In the genomic region with DNA sequence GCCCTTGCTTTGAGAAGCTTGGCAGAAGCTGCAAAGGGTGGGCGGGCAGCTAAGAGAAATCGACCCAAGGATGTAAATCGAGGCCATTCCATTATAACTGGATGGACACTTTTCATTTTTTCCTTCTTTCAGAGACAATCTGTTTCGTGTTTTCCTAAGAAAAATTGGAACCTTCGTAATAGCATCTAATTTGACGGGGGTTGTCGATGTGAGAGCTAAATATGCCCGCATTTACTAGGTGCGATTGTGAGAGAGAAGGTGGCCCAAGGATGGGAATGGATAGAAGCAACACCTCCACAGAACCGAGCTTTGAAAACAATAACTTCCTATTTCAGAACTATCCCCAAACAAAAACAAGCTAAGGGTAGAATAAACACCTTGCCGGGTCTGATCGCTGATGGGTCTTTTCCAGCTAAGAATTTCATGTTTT, we compare ENCODE assay signal across 9 cellular contexts. TPM values are rescaled to one million over a fixed set of nuclear protein-coding genes. Genes with fewer than 3 reads are reported as not detected.
DNase-seq lines count a peak whose midpoint lies in the region; ATAC-seq, FAIRE-seq and TF ChIP-seq lines count a peak whose summit lies in the region.
"Had no signal": no experiment of that assay in that cellular context is flagged by ENCODE, and none has a peak within 500 bp of the region (broad histone marks: within the 10 kb centered on the region; RNA-seq: fewer than 3 reads in every experiment).

No MANE protein-coding gene starts in this region.

- peaks cover 86% of the 10 kb centered on the region for H3K4me1 Mint-ChIP-seq in nephron progenitor cell

- no peak overlapping the region for H3K23ac ChIP-seq in H1 (ENCODE audit: insufficient read length)

- H3K27ac ChIP-seq in KMS-11: peak overlapping the region; percentile 94
- H3K27ac ChIP-seq in H1 (ENCODE audit: low read depth, low read length): no peak overlapping the region

- H3K79me2 ChIP-seq in KMS-11 (ENCODE audit: insufficient read depth, low read depth): no peaks in the 10 kb centered on the region; the same call in 1 of the 2 replicates
- no peaks in the 10 kb centered on the region for H3K79me2 ChIP-seq in H1 (ENCODE audit: control insufficient read depth in 1 of 2, insufficient read depth in 2 of 2, low read length in 2 of 2)

- peak overlapping the region; percentile 94 for H3K9ac ChIP-seq in KMS-11
- no peak overlapping the region for H3K9ac ChIP-seq in H1 (replicated peaks in 1 of 4; ENCODE audit: extremely low read depth in 1 of 4, low read depth in 3 of 4, low read length in 3 of 4)

- no peak overlapping the region for H2BK5ac ChIP-seq in H1 (ENCODE audit: low read depth, low read length)

- peak overlapping the region; percentile 96 for H3K27ac Mint-ChIP-seq in nephron progenitor cell

- no peak overlapping the region for H4K91ac ChIP-seq in H1 (replicated peaks; ENCODE audit: insufficient read length, low read length)

- no peak overlapping the region for H4K8ac ChIP-seq in H1 (ENCODE audit: extremely low read depth, insufficient read depth, low read length)

- no peak for ATAC-seq in HG03571 (IDR thresholded peaks at IDR 0.05; ENCODE audit: unreplicated experiment)

- H3K4me1 ChIP-seq in KMS-11 (ENCODE audit: low read depth, poor library complexity, severe bottlenecking) (peaks cover 45% of the 10 kb centered on the region), H1 (replicated peaks in 1 of 4; ENCODE audit: control insufficient read depth in 3 of 4, insufficient read depth in 4 of 4, low read length in 3 of 4) (peaks cover 0 to 4% (median 2%) of the 10 kb centered on the region in 4 experiments; a peak in 4 of 7 replicates)

- H3K56ac ChIP-seq in H1 (replicated peaks; ENCODE audit: insufficient read length, low read depth, low read length): no peak overlapping the region

- CTCF ChIA-PET in AG04449 (lab: Yijun Ruan, JAX): interaction anchor here (0.8 to 3.4 kb wide), 13 partner anchors 10 to 1239 kb away, joined by 3 to 32 read pairs (median 5); a partner anchor contains a TSS
- CTCF ChIA-PET in H1 (lab: Charles Lee; ENCODE audit: partially characterized antibody): interaction anchor here (0.6 to 2.7 kb wide), 15 partner anchors 10 to 450 kb away, joined by 3 to 13 read pairs (median 3); a partner anchor contains a TSS

- no peak overlapping the region for H3K14ac ChIP-seq in H1 (ENCODE audit: insufficient read length)

- no peak for TF ChIP-seq RAD21 in H1 (IDR thresholded peaks at IDR 0.05 in 1 of 2, conservative IDR thresholded peaks at IDR 0.05 in 1 of 2; ENCODE audit: low read depth in 2 of 2, low read length in 2 of 2)

- H3K79me1 ChIP-seq in H1 (ENCODE audit: low read depth, low read length): no peaks in the 10 kb centered on the region

- no peak overlapping the region for H2BK15ac ChIP-seq in H1 (ENCODE audit: low read length)

- no peak overlapping the region for H4K5ac ChIP-seq in H1 (ENCODE audit: insufficient read length, low read depth, low read length)

- no peaks in the 10 kb centered on the region for H3K36me3 ChIP-seq in KMS-11 (ENCODE audit: insufficient read depth)
- peaks cover 0 to 16% (median 0%) of the 10 kb centered on the region in 4 experiments; a peak in 2 of 8 replicates for H3K36me3 ChIP-seq in H1 (ENCODE audit: control insufficient read depth in 2 of 4, insufficient read depth in 4 of 4, low read length in 3 of 4)

- TF ChIP-seq EP300 in H1 (IDR thresholded peaks at IDR 0.05; ENCODE audit: borderline replicate concordance in 1 of 2, low read depth in 2 of 2, low read length in 2 of 2): no peak

- no peaks in the 10 kb centered on the region for H3K27me3 Mint-ChIP-seq in nephron progenitor cell (ENCODE audit: low read depth, poor library complexity)

- H3K4me2 ChIP-seq in KMS-11 (peak overlapping the region; percentile 44), H1 (ENCODE audit: insufficient read depth in 1 of 2, low read depth in 2 of 2, low read length in 2 of 2) (peak overlapping the region; percentile 56 to 63)

- H4K20me1 ChIP-seq in KMS-11 (ENCODE audit: insufficient read depth): no peaks in the 10 kb centered on the region
- peaks cover 14 to 30% of the 10 kb centered on the region in 2 experiments for H4K20me1 ChIP-seq in H1 (replicated peaks in 1 of 2; ENCODE audit: control insufficient read depth in 1 of 2, insufficient read depth in 2 of 2, low read length in 2 of 2)

- no peak overlapping the region for H2BK120ac ChIP-seq in H1 (replicated peaks; ENCODE audit: low read depth, low read length)

- H3K36me3 Mint-ChIP-seq in nephron progenitor cell (ENCODE audit: low read depth): peaks cover 44% of the 10 kb centered on the region

- no peak for TF ChIP-seq CTCF in AG04449 (IDR thresholded peaks at IDR 0.05; ENCODE audit: insufficient read depth, low read length, missing control alignments)
- no peak for TF ChIP-seq CTCF in KMS-11 (conservative IDR thresholded peaks at IDR 0.05; ENCODE audit: low read depth, low read length)
- TF ChIP-seq CTCF in H1 (IDR thresholded peaks at IDR 0.05; ENCODE audit: control extremely low read depth in 1 of 3, insufficient read depth in 1 of 3, low read depth in 1 of 3, low read length in 3 of 3): no peak
- TF ChIP-seq CTCF in nephron progenitor cell (IDR thresholded peaks at IDR 0.05): no peak

- POLR2A ChIA-PET in AG04449 (lab: Yijun Ruan, JAX): interaction anchor here (1.3 to 1.6 kb wide), 2 partner anchors 20 to 35 kb away, joined by 5 to 6 read pairs; no protein-coding TSS in a partner anchor
- POLR2A ChIA-PET in H1 (lab: Charles Lee; ENCODE audit: partially characterized antibody): no interaction called here

- peaks cover 4% of the 10 kb centered on the region; the same call in 1 of the 2 replicates for H3K23me2 ChIP-seq in H1 (ENCODE audit: low read depth, low read length)

- no peak overlapping the region for H3K18ac ChIP-seq in H1 (ENCODE audit: extremely low read depth, low read length)

- H3K27me3 ChIP-seq in KMS-11 (ENCODE audit: insufficient read depth, low read depth) (no peaks in the 10 kb centered on the region), H1 (replicated peaks in 1 of 4; ENCODE audit: control insufficient read depth in 3 of 4, extremely low read depth in 1 of 4, insufficient read depth in 3 of 4, low read length in 3 of 4) (peaks cover 97 to 100% (median 100%) of the 10 kb centered on the region in 4 experiments)

- peak overlapping the region; percentile 68 for H3K4me3 ChIP-seq in AG04449 (ENCODE audit: low read depth, low read length)
- H3K4me3 ChIP-seq in KMS-11 (IDR thresholded peaks at IDR 0.05; ENCODE audit: insufficient read depth, low read depth, low read length): peak overlapping the region; percentile 58
- peak overlapping the region; percentile 19 to 60 (median 36); a peak in 6 of 8 replicates for H3K4me3 ChIP-seq in H1 (ENCODE audit: extremely low read depth in 1 of 4, insufficient read depth in 2 of 4, low read depth in 3 of 4, low read length in 4 of 4)

- no peak for TF ChIP-seq POLR2A in H1 (IDR thresholded peaks at IDR 0.05; ENCODE audit: control extremely low read depth in 1 of 2, low read depth in 2 of 2, low read length in 2 of 2)

- no peak overlapping the region for H2BK20ac ChIP-seq in H1 (ENCODE audit: low read length)

- H2AK5ac ChIP-seq in H1 (ENCODE audit: low read depth, low read length): no peak overlapping the region

- H3K9me3 Mint-ChIP-seq in nephron progenitor cell: no peaks in the 10 kb centered on the region

- DNase-seq in AG04449 (ENCODE audit: low read depth, low spot score): no peak
- no peak for DNase-seq in H1 (ENCODE audit: low read depth in 1 of 2, low spot score in 2 of 2)
- no peak for DNase-seq in nephron progenitor cell
- DNase-seq in stimulated activated CD4-positive, alpha-beta T cell treated with anti-CD3 and anti-CD28 coated beads, Interleukin-2, amount 100 ng/mL, for 48 hours: no peak
- DNase-seq in SW480 (ENCODE audit: low spot score): no peak
- DNase-seq in NCI-H524 (lab: John Stamatoyannopoulos, UW): no peak
- DNase-seq: NCI-H1105 had no signal

- H3K4me3 Mint-ChIP-seq in nephron progenitor cell: peak overlapping the region; percentile 97

- no peak overlapping the region for H3K4ac ChIP-seq in H1 (replicated peaks; ENCODE audit: insufficient read length, low read depth, low read length)

- no peak for FAIRE-seq in H1 (lab: Jason Lieb, UNC)

- peaks cover 0 to 4% of the 10 kb centered on the region in 2 experiments; a peak in 1 of 4 replicates for H3K9me3 ChIP-seq in H1 (ENCODE audit: insufficient read depth in 2 of 2, low read depth in 1 of 2, low read length in 1 of 2)

- peak overlapping the region; percentile 79 for H2AFZ ChIP-seq in KMS-11 (ENCODE audit: low read depth)
- H2AFZ ChIP-seq in H1 (ENCODE audit: low read length): no peak overlapping the region

- no peak overlapping the region for H2BK12ac ChIP-seq in H1 (ENCODE audit: low read depth, low read length)

- 23% methylated on average over 12 of the region's 12 CpGs; no CpG with 5 or more reads in 1 of the 2 experiments for WGBS in H1 (ENCODE audit: extremely low coverage in 1 of 2, insufficient coverage in 1 of 2, insufficient read length in 1 of 2, insufficient replicate concordance in 2 of 2, low coverage in 1 of 2, low lambda C conversion rate in 2 of 2, missing lambda C conversion rate in 1 of 2), 2 experiments

RNA-seq across cellular contexts. Expression of a gene that starts 0.8 kb away (rescaled TPM):
- total RNA-seq in H1 (2021; fragmentation: NEBNext Ultra II Directional; extraction: Animal tissue kit (Norgen Biotek cat#: 25700)): not detected in 2 replicates
- polyA plus RNA-seq in H1 (2011; rRNA removed): not detected in 2 replicates
- not detected for polyA plus RNA-seq in H1 (2011; cell fraction: cytosol; rRNA removed)
- not detected for polyA plus RNA-seq in H1 (2011; cell fraction: nucleus; rRNA removed)
- not detected in 4 replicates for polyA plus RNA-seq in H1 (2012, experiment 1 of 2)
- not detected for polyA plus RNA-seq in H1 (2012, experiment 2 of 2)
- not detected for polyA plus RNA-seq in H1 (2013, experiment 1 of 2)
- not detected for polyA plus RNA-seq in H1 (2013, experiment 2 of 2)
- not detected in 2 replicates for polyA minus RNA-seq in H1 (2011; rRNA and poly(A)+ RNA removed)
- not detected for polyA minus RNA-seq in H1 (2011; cell fraction: cytosol; rRNA and poly(A)+ RNA removed)
- polyA minus RNA-seq in H1 (2011; cell fraction: nucleus; rRNA and poly(A)+ RNA removed): not detected

RNA-seq across cellular contexts. Expression of a gene that starts 12.1 kb away (rescaled TPM):
- not detected in 2 replicates for total RNA-seq in H1 (2021; fragmentation: NEBNext Ultra II Directional; extraction: Animal tissue kit (Norgen Biotek cat#: 25700))
- not detected in 2 replicates for polyA plus RNA-seq in H1 (2011; rRNA removed)
- not detected for polyA plus RNA-seq in H1 (2011; cell fraction: cytosol; rRNA removed)
- polyA plus RNA-seq in H1 (2011; cell fraction: nucleus; rRNA removed): not detected
- polyA plus RNA-seq in H1 (2012, experiment 1 of 2): not detected in 4 replicates
- not detected for polyA plus RNA-seq in H1 (2012, experiment 2 of 2)
- polyA plus RNA-seq in H1 (2013, experiment 1 of 2): not detected
- not detected for polyA plus RNA-seq in H1 (2013, experiment 2 of 2)
- not detected in 2 replicates for polyA minus RNA-seq in H1 (2011; rRNA and poly(A)+ RNA removed)
- polyA minus RNA-seq in H1 (2011; cell fraction: cytosol; rRNA and poly(A)+ RNA removed): not detected
- not detected for polyA minus RNA-seq in H1 (2011; cell fraction: nucleus; rRNA and poly(A)+ RNA removed)

RNA-seq across cellular contexts. Expression of a gene that starts 16.2 kb away (rescaled TPM):
- not detected in 2 replicates for total RNA-seq in H1 (2021; fragmentation: NEBNext Ultra II Directional; extraction: Animal tissue kit (Norgen Biotek cat#: 25700))
- not detected in 2 replicates for polyA plus RNA-seq in H1 (2011; rRNA removed)
- polyA plus RNA-seq in H1 (2011; cell fraction: cytosol; rRNA removed): not detected
- not detected for polyA plus RNA-seq in H1 (2011; cell fraction: nucleus; rRNA removed)
- not detected in 4 replicates for polyA plus RNA-seq in H1 (2012, experiment 1 of 2)
- polyA plus RNA-seq in H1 (2012, experiment 2 of 2): not detected
- not detected for polyA plus RNA-seq in H1 (2013, experiment 1 of 2)
- polyA plus RNA-seq in H1 (2013, experiment 2 of 2): not detected
- not detected in 2 replicates for polyA minus RNA-seq in H1 (2011; rRNA and poly(A)+ RNA removed)
- polyA minus RNA-seq in H1 (2011; cell fraction: cytosol; rRNA and poly(A)+ RNA removed): not detected
- polyA minus RNA-seq in H1 (2011; cell fraction: nucleus; rRNA and poly(A)+ RNA removed): not detected

RNA-seq across cellular contexts. Expression of a gene that starts 21.0 kb away (rescaled TPM):
- total RNA-seq in H1 (2021; fragmentation: NEBNext Ultra II Directional; extraction: Animal tissue kit (Norgen Biotek cat#: 25700)): not detected in 2 replicates
- polyA plus RNA-seq in H1 (2011; rRNA removed): not detected in 2 replicates
- polyA plus RNA-seq in H1 (2011; cell fraction: cytosol; rRNA removed): not detected
- not detected for polyA plus RNA-seq in H1 (2011; cell fraction: nucleus; rRNA removed)
- not detected in 4 replicates for polyA plus RNA-seq in H1 (2012, experiment 1 of 2)
- polyA plus RNA-seq in H1 (2012, experiment 2 of 2): not detected
- not detected for polyA plus RNA-seq in H1 (2013, experiment 1 of 2)
- polyA plus RNA-seq in H1 (2013, experiment 2 of 2): not detected
- not detected in 2 replicates for polyA minus RNA-seq in H1 (2011; rRNA and poly(A)+ RNA removed)
- polyA minus RNA-seq in H1 (2011; cell fraction: cytosol; rRNA and poly(A)+ RNA removed): not detected
- not detected for polyA minus RNA-seq in H1 (2011; cell fraction: nucleus; rRNA and poly(A)+ RNA removed)

RNA-seq across cellular contexts. Expression of a gene that starts 25.1 kb away (rescaled TPM):
- total RNA-seq in H1 (2021; fragmentation: NEBNext Ultra II Directional; extraction: Animal tissue kit (Norgen Biotek cat#: 25700)): not detected in 2 replicates
- polyA plus RNA-seq in H1 (2011; rRNA removed): 0.03 TPM in 1 of 2 replicates, not detected in the other
- not detected for polyA plus RNA-seq in H1 (2011; cell fraction: cytosol; rRNA removed)
- polyA plus RNA-seq in H1 (2011; cell fraction: nucleus; rRNA removed): not detected
- polyA plus RNA-seq in H1 (2012, experiment 1 of 2): not detected in 4 replicates
- polyA plus RNA-seq in H1 (2012, experiment 2 of 2): not detected
- 0.02 TPM for polyA plus RNA-seq in H1 (2013, experiment 1 of 2)
- polyA plus RNA-seq in H1 (2013, experiment 2 of 2): 0.02 TPM
- not detected in 2 replicates for polyA minus RNA-seq in H1 (2011; rRNA and poly(A)+ RNA removed)
- polyA minus RNA-seq in H1 (2011; cell fraction: cytosol; rRNA and poly(A)+ RNA removed): not detected
- polyA minus RNA-seq in H1 (2011; cell fraction: nucleus; rRNA and poly(A)+ RNA removed): not detected
